8 cellular contexts compared by ENCODE assay signal in the genomic region with DNA sequence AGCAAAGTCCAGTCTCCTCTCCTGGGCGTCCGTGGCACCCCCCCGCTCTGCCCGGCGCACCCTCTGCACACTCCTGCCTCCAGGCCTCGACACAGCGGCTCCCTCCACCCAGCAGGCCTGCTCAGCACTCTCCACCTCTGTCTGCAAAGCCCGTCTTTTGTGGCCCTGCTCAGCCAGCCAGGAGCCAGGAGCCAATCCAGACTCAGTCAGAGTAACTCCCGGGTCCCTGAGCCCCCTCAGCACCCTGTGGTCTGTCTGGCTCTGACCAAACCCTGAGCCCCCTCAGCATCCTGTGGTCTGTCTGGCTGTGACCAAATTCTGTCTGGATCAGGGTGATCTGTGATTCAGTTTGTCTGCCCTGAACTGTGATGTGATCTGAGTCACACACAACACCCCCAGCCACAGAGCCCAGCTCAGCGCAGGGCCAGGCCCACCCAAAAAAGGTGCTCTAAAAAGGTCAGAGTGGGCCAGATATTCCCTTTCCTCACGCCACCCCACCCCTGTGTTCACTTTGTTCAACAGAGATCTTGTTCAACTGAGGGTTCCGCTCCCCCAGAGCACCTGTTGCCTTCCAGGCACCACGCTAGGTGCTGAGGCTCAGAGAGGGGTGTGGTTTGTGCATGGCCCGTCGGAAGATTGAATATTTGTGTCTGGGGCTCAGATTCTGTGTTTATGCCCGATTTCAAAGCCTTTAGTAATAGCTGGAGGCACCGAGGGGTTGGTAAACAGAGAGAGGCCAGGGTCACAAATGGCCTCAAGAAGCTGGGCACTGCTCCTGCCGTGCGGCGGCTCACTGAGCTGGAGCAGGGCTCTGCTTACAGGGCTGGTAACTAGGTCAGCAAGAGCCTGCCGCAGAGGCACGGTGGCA. TPM values are rescaled to one million over a fixed set of nuclear protein-coding genes. Genes with fewer than 3 reads are reported as not detected.
DNase-seq lines count a peak whose midpoint lies in the region; ATAC-seq and TF ChIP-seq lines count a peak whose summit lies in the region.

No MANE protein-coding gene starts in this region.

- H3K27ac Mint-ChIP-seq in activated naive CD4-positive, alpha-beta T cell treated with anti-CD3 and anti-CD28 coated beads, Interleukin-2, amount 50 U/mL, for 72 hours = peak overlapping the region; percentile 50 to 77
- H3K27ac Mint-ChIP-seq in naive thymus-derived CD8-positive, alpha-beta T cell = peak overlapping the region; percentile 14 to 95 (median 82)

- H3K36me3 Mint-ChIP-seq in activated naive CD4-positive, alpha-beta T cell treated with anti-CD3 and anti-CD28 coated beads, Interleukin-2, amount 50 U/mL, for 72 hours = peaks cover 0 to 4% of the 10 kb centered on the region in 2 donors
- H3K36me3 Mint-ChIP-seq in naive thymus-derived CD8-positive, alpha-beta T cell = no peaks in the 10 kb centered on the region

- H3K27me3 ChIP-seq in BLaER1 = no peaks in the 10 kb centered on the region
- no peaks in the 10 kb centered on the region for H3K27me3 ChIP-seq in Panc1 (ENCODE audit: control insufficient read depth, insufficient read depth, low read length)
- H3K27me3 ChIP-seq in body of pancreas = no peaks in the 10 kb centered on the region

- no peaks in the 10 kb centered on the region for H3K27me3 Mint-ChIP-seq in naive thymus-derived CD8-positive, alpha-beta T cell

- POLR2A ChIA-PET in Panc1 (lab: Charles Lee) = no interaction called here
- POLR2A ChIA-PET in naive thymus-derived CD8-positive, alpha-beta T cell (lab: Charles Lee) = no interaction called here

- no peak for TF ChIP-seq POLR2A in body of pancreas (IDR thresholded peaks at IDR 0.05)

- TF ChIP-seq CTCF in Panc1 (IDR thresholded peaks at IDR 0.05) = no peak
- no peak for TF ChIP-seq CTCF in body of pancreas (IDR thresholded peaks at IDR 0.05)

- ATAC-seq in Panc1 = peak; percentile 84
- peak; percentile 61 to 63 for ATAC-seq in activated naive CD4-positive, alpha-beta T cell treated with anti-CD3 and anti-CD28 coated beads, Interleukin-2, amount 50 U/mL, for 72 hours
- peak in 1 of 2 donors; percentile 49 for ATAC-seq in naive thymus-derived CD8-positive, alpha-beta T cell
- ATAC-seq in body of pancreas = no peak
- ATAC-seq in HG02588 (IDR thresholded peaks at IDR 0.05; ENCODE audit: unreplicated experiment) = no peak
- no peak for ATAC-seq in Right ventricle myocardium superior (ENCODE audit: poor library complexity)

- intact Hi-C loops in Panc1 (cut with micrococcal nuclease; ENCODE audit: unreplicated experiment) = no loop called here
- intact Hi-C loops in body of pancreas (cut with DNase I) = no loop called here
- intact Hi-C loops in Right ventricle myocardium superior (cut with DNase I) = no loop called here

- peak overlapping the region; percentile 14; the same call in 1 of the 2 replicates for H3K27ac ChIP-seq in BLaER1
- H3K27ac ChIP-seq in Panc1 (ENCODE audit: low read length) = peak overlapping the region; percentile 66
- no peak overlapping the region for H3K27ac ChIP-seq in body of pancreas

- H3K9ac ChIP-seq in BLaER1 = peak overlapping the region; percentile 45; the same call in 1 of the 2 replicates

- no peaks in the 10 kb centered on the region for H3K9me3 Mint-ChIP-seq in activated naive CD4-positive, alpha-beta T cell treated with anti-CD3 and anti-CD28 coated beads, Interleukin-2, amount 50 U/mL, for 72 hours
- H3K9me3 Mint-ChIP-seq in naive thymus-derived CD8-positive, alpha-beta T cell = no peaks in the 10 kb centered on the region

- CTCF ChIA-PET in Panc1 (lab: Charles Lee) = interaction anchor here (1.0 kb wide), 1 partner anchor 51 kb away, joined by 3 read pairs; a partner anchor contains a TSS

- 53 to 54% methylated on average over 15 to 22 of the region's 22 CpGs for WGBS in body of pancreas, 2 donors

- H3K4me3 ChIP-seq in BLaER1 = no peak overlapping the region
- H3K4me3 ChIP-seq in Panc1 (ENCODE audit: low read depth in 2 of 2, low read length in 2 of 2) = no peak overlapping the region
- no peak overlapping the region for H3K4me3 ChIP-seq in body of pancreas

- H4K20me1 ChIP-seq in BLaER1 = no peaks in the 10 kb centered on the region

- in situ Hi-C loops in Panc1 (cut with HindIII; ENCODE audit: low pct_unique_long_range_greater_than_20kb, low sequenced_read_pairs) = no loop called here

- no peak for DNase-seq in Panc1 (ENCODE audit: low read depth, low spot score)
- peak in 1 of 2 donors; percentile 43 for DNase-seq in activated naive CD4-positive, alpha-beta T cell treated with anti-CD3 and anti-CD28 coated beads, Interleukin-2, amount 50 U/mL, for 72 hours (ENCODE audit: low spot score in 2 of 2)
- DNase-seq in naive thymus-derived CD8-positive, alpha-beta T cell = peak in 4 of 10 donors; percentile 9 to 64 (median 42)
- no peak for DNase-seq in NCI-H2029 (lab: John Stamatoyannopoulos, UW)
- no peak for DNase-seq in body of pancreas
- no peak for DNase-seq in Right ventricle myocardium superior

- no peak overlapping the region for H3K4me2 ChIP-seq in BLaER1

- no peaks in the 10 kb centered on the region for H3K9me3 ChIP-seq in BLaER1
- H3K9me3 ChIP-seq in Panc1 (ENCODE audit: control insufficient read depth, insufficient read depth, low read depth, low read length) = no peaks in the 10 kb centered on the region
- no peaks in the 10 kb centered on the region for H3K9me3 ChIP-seq in body of pancreas

- peak overlapping the region; percentile 49 to 76 (median 60) for H3K4me3 Mint-ChIP-seq in naive thymus-derived CD8-positive, alpha-beta T cell

- BruUV-seq in Panc1 (replicated peaks; lab: Mats Ljungman, UMichigan) = no TSS peak

- peaks cover 17 to 62% (median 39%) of the 10 kb centered on the region in 4 donors for H3K4me1 Mint-ChIP-seq in naive thymus-derived CD8-positive, alpha-beta T cell

- no peaks in the 10 kb centered on the region for H3K36me3 ChIP-seq in BLaER1
- H3K36me3 ChIP-seq in Panc1 (ENCODE audit: control insufficient read depth, insufficient read depth, low read length) = no peaks in the 10 kb centered on the region
- H3K36me3 ChIP-seq in body of pancreas (replicated peaks in 1 of 2; ENCODE audit: insufficient read depth in 1 of 2, low read depth in 2 of 2) = no peaks in the 10 kb centered on the region

- H3K4me1 ChIP-seq in BLaER1 (peaks cover 67% of the 10 kb centered on the region), Panc1 (ENCODE audit: control insufficient read depth, insufficient read depth, low read length) (peaks cover 5% of the 10 kb centered on the region), body of pancreas (no peaks in the 10 kb centered on the region)

RNA-seq across cellular contexts. Expression of a gene that starts 5.9 kb away (rescaled TPM):
- total RNA-seq in Panc1 (2021; ENCODE audit: unreplicated experiment) = 20.9 TPM
- polyA plus RNA-seq in Panc1 (2012; ENCODE audit: insufficient read length) = 23.0 TPM
- total RNA-seq in activated naive CD4-positive, alpha-beta T cell treated with anti-CD3 and anti-CD28 coated beads, Interleukin-2, amount 50 U/mL, for 72 hours = 10 to 100 TPM; 36.7 to 48.0 TPM
- total RNA-seq in naive thymus-derived CD8-positive, alpha-beta T cell = 10 to 100 TPM; 24.5 to 26.8 TPM
- 10 to 100 TPM; 52.7 to 58.1 (median 55.6) TPM for polyA plus RNA-seq in naive thymus-derived CD8-positive, alpha-beta T cell
- total RNA-seq in body of pancreas = 10 to 100 TPM in 1 of 2 donors, 1 to 10 TPM in 1; 9.1 to 12.9 TPM
- total RNA-seq in Right ventricle myocardium superior = 14.8 TPM

RNA-seq across cellular contexts. Expression of a gene that starts 50.9 kb away (rescaled TPM):
- total RNA-seq in Panc1 (2021; ENCODE audit: unreplicated experiment) (28.1 TPM), body of pancreas (10 to 100 TPM; 23.4 to 34.2 TPM), Right ventricle myocardium superior (13.8 TPM)
- 11.9 TPM for polyA plus RNA-seq in Panc1 (2012; ENCODE audit: insufficient read length)
- 10 to 100 TPM; 35.4 to 44.4 TPM for total RNA-seq in activated naive CD4-positive, alpha-beta T cell treated with anti-CD3 and anti-CD28 coated beads, Interleukin-2, amount 50 U/mL, for 72 hours
- total RNA-seq in naive thymus-derived CD8-positive, alpha-beta T cell = 10 to 100 TPM; 51.1 to 52.0 TPM
- polyA plus RNA-seq in naive thymus-derived CD8-positive, alpha-beta T cell = 10 to 100 TPM in 1 of 3 donors, 1 to 10 TPM in 2; 9.3 to 15.5 (median 9.3) TPM

Comparison
In these comparisons a context has a peak if more than half of its experiments do, and no peak if none do; other contexts are left out.
1. H3K27ac ChIP-seq: peak in BLaER1 (single experiment) and Panc1 (single experiment); none in body of pancreas (0 of 4).
2. ATAC-seq: peak in Panc1 (single experiment) and activated naive CD4-positive, alpha-beta T cell treated with anti-CD3 and anti-CD28 coated beads, Interleukin-2, amount 50 U/mL, for 72 hours (2 of 2); none in body of pancreas (single experiment), HG02588 (single experiment) and Right ventricle myocardium superior (single experiment).